ENCODE assay signal across 28 cellular contexts in the genomic region with DNA sequence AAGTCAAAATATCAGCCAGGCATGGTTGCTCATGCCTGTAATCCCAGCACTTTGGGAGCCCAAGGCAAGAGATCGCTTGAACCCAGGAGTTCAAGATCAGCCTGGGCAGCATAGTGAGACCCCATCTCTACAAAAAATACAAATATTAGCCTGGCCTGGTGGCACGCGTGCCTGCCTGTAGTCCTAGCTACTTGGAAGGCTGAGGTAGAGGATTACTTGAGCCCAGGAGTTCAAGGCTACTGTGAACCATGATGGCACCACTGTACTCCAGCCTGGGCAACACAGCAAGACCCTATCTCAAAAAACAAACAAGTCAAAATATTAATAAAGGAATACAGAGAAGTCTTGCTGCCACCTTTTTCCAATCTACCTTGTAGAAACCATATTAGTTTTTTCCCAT.
"Had no signal": no experiment of that assay in that cellular context is flagged by ENCODE, and none has a peak within 500 bp of the region (broad histone marks: within the 10 kb centered on the region; RNA-seq: fewer than 3 reads in every experiment).

No MANE protein-coding gene starts in this region.

- H3K27ac ChIP-seq: ascending aorta, body of pancreas, Peyer's patch, RWPE1, SJSA1 had no signal

- H3K9me3 ChIP-seq: ascending aorta, body of pancreas, Peyer's patch had no signal

- H3K4me3 ChIP-seq: ascending aorta, body of pancreas, Peyer's patch, SJSA1 had no signal

- H3K27me3 ChIP-seq: ascending aorta, body of pancreas, Peyer's patch, SJSA1 had no signal

- DNase-seq: activated CD4-positive, alpha-beta T cell treated with anti-CD3 and anti-CD28 coated beads for 48 hours; activated CD4-positive, alpha-beta T cell treated with anti-CD3 and anti-CD28 coated beads, Interleukin-2, amount 50 U/mL, for 4 hours; activated CD4-positive, CD25-positive, alpha-beta regulatory T cell treated with anti-CD3 and anti-CD28 coated beads, Interleukin-2, amount 50 U/mL, for 72 hours; activated CD8-positive, alpha-beta memory T cell treated with anti-CD3 and anti-CD28 coated beads, Interleukin-2, amount 50 U/mL, for 48 hours; activated CD8-positive, alpha-beta T cell treated with anti-CD3 and anti-CD28 coated beads, Interleukin-2, amount 10 ng/mL, durations not matched to agents 7 days and 5 days; activated effector memory CD4-positive, alpha-beta T cell treated with anti-CD3 and anti-CD28 coated beads, Interleukin-2, amount 50 U/mL, for 16 hours; activated naive CD4-positive, alpha-beta T cell treated with Interleukin-2 at 50 U/mL for 16 hours; activated naive CD8-positive, alpha-beta T cell treated with anti-CD3 and anti-CD28 coated beads, Interleukin-2, amount 50 U/mL, for 24 hours; activated T-cell treated with anti-CD3 and anti-CD28 coated beads, Interleukin-2, amount 50 U/mL, for 1 hour; amniotic stem cell; body of pancreas; Karpas-422; MM.1S; NCI-H1105; NCI-H1436; NCI-H1694 treated with DMSO at 0.1 percent for 48 hours; NCI-H2029 treated with DMSO at 0.1 percent for 48 hours; NCI-H510A treated with DMSO at 0.1 percent for 48 hours; NCI-H69; Peyer's patch; SHP77; SW 1271 had no signal

- H3K27me3 Mint-ChIP-seq: activated naive CD8-positive, alpha-beta T cell treated with anti-CD3 and anti-CD28 coated beads, Interleukin-2, amount 50 U/mL, for 24 hours; central memory CD8-positive, alpha-beta T cell had no signal

- H3K27ac Mint-ChIP-seq: activated CD8-positive, alpha-beta T cell treated with anti-CD3 and anti-CD28 coated beads, Interleukin-2, amount 10 ng/mL, durations not matched to agents 7 days and 5 days; activated naive CD8-positive, alpha-beta T cell treated with anti-CD3 and anti-CD28 coated beads, Interleukin-2, amount 50 U/mL, for 24 hours had no signal

- H3K4me3 Mint-ChIP-seq: activated CD8-positive, alpha-beta T cell treated with anti-CD3 and anti-CD28 coated beads, Interleukin-2, amount 10 ng/mL, durations not matched to agents 7 days and 5 days; activated naive CD8-positive, alpha-beta T cell treated with anti-CD3 and anti-CD28 coated beads, Interleukin-2, amount 50 U/mL, for 24 hours; central memory CD8-positive, alpha-beta T cell had no signal

- ATAC-seq: activated CD8-positive, alpha-beta T cell treated with anti-CD3 and anti-CD28 coated beads, Interleukin-2, amount 10 ng/mL, durations not matched to agents 7 days and 5 days; activated naive CD4-positive, alpha-beta T cell treated with anti-CD3 and anti-CD28 coated beads, Interleukin-2, amount 50 U/mL, for 72 hours; activated naive CD8-positive, alpha-beta T cell treated with anti-CD3 and anti-CD28 coated beads, Interleukin-2, amount 50 U/mL, for 24 hours; body of pancreas; SK-N-SH treated with all-trans-retinoic acid at 6 μM for 48 hours had no signal

- H3K9me3 Mint-ChIP-seq: activated naive CD4-positive, alpha-beta T cell treated with anti-CD3 and anti-CD28 coated beads, Interleukin-2, amount 50 U/mL, for 72 hours; activated naive CD8-positive, alpha-beta T cell treated with anti-CD3 and anti-CD28 coated beads, Interleukin-2, amount 50 U/mL, for 24 hours; central memory CD8-positive, alpha-beta T cell had no signal
